Comparison of ENCODE assay signal across 22 cellular contexts in genomic region chr5:168984135-168984675, GRCh38.
"Had no signal": no experiment of that assay in that cellular context is flagged by ENCODE, and none has a peak within 500 bp of the region (broad histone marks: within the 10 kb centered on the region; RNA-seq: fewer than 3 reads in every experiment).

No MANE protein-coding gene starts in this region.

- H3K27ac Mint-ChIP-seq: activated CD4-positive, alpha-beta T cell treated with anti-CD3 and anti-CD28 coated beads, Interleukin-2, amount 10 ng/mL, durations not matched to agents 24 days and 14 days; activated CD8-positive, alpha-beta memory T cell treated with anti-CD3 and anti-CD28 coated beads, Interleukin-2, amount 10 ng/mL, durations not matched to agents 7 days and 5 days; activated CD8-positive, alpha-beta T cell treated with anti-CD3 and anti-CD28 coated beads for 36 hours; activated naive CD4-positive, alpha-beta T cell treated with anti-CD3 and anti-CD28 coated beads, Interleukin-2, amount 10 ng/mL, durations not matched to agents 7 days and 5 days; activated naive CD8-positive, alpha-beta T cell treated with anti-CD3 and anti-CD28 coated beads, Interleukin-2, amount 50 U/mL, for 24 hours; natural killer cell treated with Interleukin-12 subunit alpha and Interleukin-12 subunit beta and Interleukin-15 and Interleukin-18, amount 100 ng/mL, for 72 hours; T-helper 17 cell had no signal

- H3K9me3 ChIP-seq: heart right ventricle, left ventricle myocardium inferior, neutrophil, ovary, prostate gland, spleen, upper lobe of left lung had no signal

- DNase-seq: activated CD4-positive, alpha-beta T cell treated with anti-CD3 and anti-CD28 coated beads, Interleukin-2, amount 10 ng/mL, durations not matched to agents 24 days and 14 days; activated CD8-positive, alpha-beta memory T cell treated with anti-CD3 and anti-CD28 coated beads, Interleukin-2, amount 10 ng/mL, durations not matched to agents 7 days and 5 days; activated CD8-positive, alpha-beta T cell treated with anti-CD3 and anti-CD28 coated beads for 36 hours; activated effector memory CD4-positive, alpha-beta T cell treated with anti-CD3 and anti-CD28 coated beads, Interleukin-2, amount 50 U/mL, for 16 hours; activated naive CD4-positive, alpha-beta T cell treated with anti-CD3 and anti-CD28 coated beads, Interleukin-2, amount 10 ng/mL, durations not matched to agents 7 days and 5 days; activated naive CD8-positive, alpha-beta T cell treated with anti-CD3 and anti-CD28 coated beads, Interleukin-2, amount 50 U/mL, for 24 hours; activated T-cell treated with anti-CD3 and anti-CD28 coated beads for 4 hours; erythroblast; foreskin fibroblast; heart right ventricle; left ventricle myocardium inferior; mammary epithelial cell; ovary; spleen; stimulated activated CD4-positive, alpha-beta T cell treated with anti-CD3 and anti-CD28 coated beads, Interleukin-4, amount 100 ng/mL, for 1 hour; stimulated activated naive CD4-positive, alpha-beta T cell treated with Interleukin-2 at 50 U/mL for 16 hours; T-helper 17 cell; upper lobe of left lung had no signal

- H3K4me3 ChIP-seq: heart right ventricle, left ventricle myocardium inferior, ovary, prostate gland, spleen, upper lobe of left lung had no signal

- H3K27ac ChIP-seq: heart right ventricle, left ventricle myocardium inferior, neutrophil, ovary, prostate gland, spleen, upper lobe of left lung had no signal

- H3K4me3 Mint-ChIP-seq: activated CD4-positive, alpha-beta T cell treated with anti-CD3 and anti-CD28 coated beads, Interleukin-2, amount 10 ng/mL, durations not matched to agents 24 days and 14 days; activated CD8-positive, alpha-beta memory T cell treated with anti-CD3 and anti-CD28 coated beads, Interleukin-2, amount 10 ng/mL, durations not matched to agents 7 days and 5 days; activated CD8-positive, alpha-beta T cell treated with anti-CD3 and anti-CD28 coated beads for 36 hours; activated naive CD4-positive, alpha-beta T cell treated with anti-CD3 and anti-CD28 coated beads, Interleukin-2, amount 10 ng/mL, durations not matched to agents 7 days and 5 days; activated naive CD8-positive, alpha-beta T cell treated with anti-CD3 and anti-CD28 coated beads, Interleukin-2, amount 50 U/mL, for 24 hours; natural killer cell treated with Interleukin-12 subunit alpha and Interleukin-12 subunit beta and Interleukin-15 and Interleukin-18, amount 100 ng/mL, for 72 hours; T-helper 17 cell had no signal

- H3K36me3 ChIP-seq: heart right ventricle, left ventricle myocardium inferior, neutrophil, ovary, prostate gland, spleen, upper lobe of left lung had no signal

- H3K4me1 Mint-ChIP-seq: activated CD8-positive, alpha-beta memory T cell treated with anti-CD3 and anti-CD28 coated beads, Interleukin-2, amount 10 ng/mL, durations not matched to agents 7 days and 5 days; activated naive CD4-positive, alpha-beta T cell treated with anti-CD3 and anti-CD28 coated beads, Interleukin-2, amount 10 ng/mL, durations not matched to agents 7 days and 5 days; activated naive CD8-positive, alpha-beta T cell treated with anti-CD3 and anti-CD28 coated beads, Interleukin-2, amount 50 U/mL, for 24 hours; T-helper 17 cell had no signal

- H3K36me3 Mint-ChIP-seq: activated CD8-positive, alpha-beta memory T cell treated with anti-CD3 and anti-CD28 coated beads, Interleukin-2, amount 10 ng/mL, durations not matched to agents 7 days and 5 days; activated naive CD4-positive, alpha-beta T cell treated with anti-CD3 and anti-CD28 coated beads, Interleukin-2, amount 10 ng/mL, durations not matched to agents 7 days and 5 days; natural killer cell treated with Interleukin-12 subunit alpha and Interleukin-12 subunit beta and Interleukin-15 and Interleukin-18, amount 100 ng/mL, for 72 hours had no signal

- H3K9me3 Mint-ChIP-seq: activated CD4-positive, alpha-beta T cell treated with anti-CD3 and anti-CD28 coated beads, Interleukin-2, amount 10 ng/mL, durations not matched to agents 24 days and 14 days; activated CD8-positive, alpha-beta T cell treated with anti-CD3 and anti-CD28 coated beads for 36 hours; activated naive CD4-positive, alpha-beta T cell treated with anti-CD3 and anti-CD28 coated beads, Interleukin-2, amount 10 ng/mL, durations not matched to agents 7 days and 5 days; activated naive CD8-positive, alpha-beta T cell treated with anti-CD3 and anti-CD28 coated beads, Interleukin-2, amount 50 U/mL, for 24 hours; natural killer cell treated with Interleukin-12 subunit alpha and Interleukin-12 subunit beta and Interleukin-15 and Interleukin-18, amount 100 ng/mL, for 72 hours had no signal

- H3K27me3 ChIP-seq: ovary, upper lobe of left lung had no signal

- ATAC-seq: activated CD4-positive, CD25-positive, alpha-beta regulatory T cell treated with anti-CD3 and anti-CD28 coated beads, Interleukin-2, amount 50 U/mL, for 24 hours; activated CD8-positive, alpha-beta memory T cell treated with anti-CD3 and anti-CD28 coated beads, Interleukin-2, amount 10 ng/mL, durations not matched to agents 7 days and 5 days; activated CD8-positive, alpha-beta T cell treated with anti-CD3 and anti-CD28 coated beads for 36 hours; activated naive CD8-positive, alpha-beta T cell treated with anti-CD3 and anti-CD28 coated beads, Interleukin-2, amount 50 U/mL, for 24 hours; heart right ventricle; natural killer cell treated with Interleukin-12 subunit alpha and Interleukin-12 subunit beta and Interleukin-15 and Interleukin-18, amount 100 ng/mL, for 72 hours; T-helper 17 cell had no signal
